In the genomic region with DNA sequence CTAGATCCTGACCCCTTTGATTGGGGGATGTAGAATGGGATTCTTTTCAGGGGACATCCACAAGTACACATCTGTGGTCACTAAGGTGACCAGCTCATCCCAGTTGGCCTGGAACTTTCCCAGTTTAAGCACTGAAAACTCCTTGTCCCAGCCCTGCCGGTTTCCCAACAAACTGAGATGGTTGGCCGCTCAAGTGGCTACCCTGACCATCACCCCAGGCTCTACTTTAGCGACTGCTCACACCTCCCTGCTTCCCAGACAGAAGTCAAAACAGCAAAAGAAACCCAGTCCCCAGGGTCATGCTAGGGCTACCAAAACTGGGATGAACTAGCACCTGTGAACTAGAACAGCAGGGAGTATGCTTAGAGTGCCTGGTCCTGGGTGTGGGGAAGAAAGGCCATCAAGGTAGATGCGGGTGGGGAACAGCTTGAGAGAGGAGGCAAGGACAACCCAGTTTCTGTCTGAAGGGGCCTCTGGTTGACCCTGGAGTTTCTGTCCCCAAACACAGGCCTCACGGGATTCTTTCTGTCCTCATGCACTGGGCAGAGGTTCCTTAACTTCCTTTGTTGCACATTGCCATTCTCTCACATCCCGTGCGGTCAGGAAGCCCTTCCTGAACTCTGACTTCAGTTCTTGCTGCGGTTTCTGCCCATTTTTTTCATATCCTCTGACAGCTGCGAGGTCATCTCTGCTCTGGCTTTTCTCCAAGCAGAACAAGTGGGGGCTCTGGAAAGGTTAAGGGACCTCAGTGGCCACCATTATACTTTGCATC, we compare ENCODE assay signal across 12 cellular contexts. TPM values are rescaled to one million over a fixed set of nuclear protein-coding genes. Genes with fewer than 3 reads are reported as not detected.
DNase-seq lines count a peak whose midpoint lies in the region; ATAC-seq and TF ChIP-seq lines count a peak whose summit lies in the region.
"Had no signal": no experiment of that assay in that cellular context is flagged by ENCODE, and none has a peak within 500 bp of the region (broad histone marks: within the 10 kb centered on the region; RNA-seq: fewer than 3 reads in every experiment).

No MANE protein-coding gene starts in this region.

- H3K9me3 ChIP-seq in breast epithelium (no peaks in the 10 kb centered on the region), right lobe of liver (no peaks in the 10 kb centered on the region), upper lobe of right lung (no peaks in the 10 kb centered on the region)

- no peak for TF ChIP-seq CTCF in breast epithelium (IDR thresholded peaks at IDR 0.05)
- no peak for TF ChIP-seq CTCF in MCF 10A (IDR thresholded peaks at IDR 0.05; ENCODE audit: unreplicated experiment)
- TF ChIP-seq CTCF in right lobe of liver (IDR thresholded peaks at IDR 0.05): no peak
- no peak for TF ChIP-seq CTCF in upper lobe of right lung (IDR thresholded peaks at IDR 0.05)

- no TSS peak for BruUV-seq in MCF 10A (replicated peaks; lab: Mats Ljungman, UMichigan)

- no peaks in the 10 kb centered on the region for H3K27me3 Mint-ChIP-seq in MCF 10A (ENCODE audit: insufficient read depth, unreplicated experiment)

- POLR2A ChIA-PET in MCF 10A (lab: Yijun Ruan, JAX): interaction anchor here (0.5 to 7.2 kb wide), 10 partner anchors 12 to 202 kb away, joined by 3 to 101 read pairs (median 3); a partner anchor contains a TSS

- WGBS in right lobe of liver (ENCODE audit: insufficient coverage, low coverage, low lambda C conversion rate, missing lambda C conversion rate): 64% methylated on average over 9 of the region's 9 CpGs

- no peak overlapping the region for H3K27ac Mint-ChIP-seq in MCF 10A (ENCODE audit: low read depth, unreplicated experiment)

- peaks cover 14 to 19% of the 10 kb centered on the region in 2 donors for H3K4me1 ChIP-seq in breast epithelium
- H3K4me1 ChIP-seq in right lobe of liver: peaks cover 0 to 56% (median 26%) of the 10 kb centered on the region in 4 donors
- peaks cover 81% of the 10 kb centered on the region for H3K4me1 ChIP-seq in upper lobe of right lung

- intact Hi-C loops in breast epithelium (cut with DNase I; ENCODE audit: low total_unique reads) (no loop called here), MCF 10A (cut with micrococcal nuclease) (no loop called here), right lobe of liver (cut with DNase I) (no loop called here), upper lobe of right lung (cut with DNase I) (no loop called here)

- H3K4me3 Mint-ChIP-seq in MCF 10A (ENCODE audit: unreplicated experiment): no peak overlapping the region

- H3K36me3 ChIP-seq in breast epithelium: no peaks in the 10 kb centered on the region
- H3K36me3 ChIP-seq in right lobe of liver: no peaks in the 10 kb centered on the region
- H3K36me3 ChIP-seq in upper lobe of right lung: no peaks in the 10 kb centered on the region

- TF ChIP-seq POLR2A in breast epithelium (IDR thresholded peaks at IDR 0.05) (no peak), right lobe of liver (IDR thresholded peaks at IDR 0.05) (no peak)

- no peak for DNase-seq in breast epithelium (ENCODE audit: low spot score in 2 of 2)
- no peak for DNase-seq in MCF 10A (ENCODE audit: unreplicated experiment)
- peak; percentile 46 to 48 for DNase-seq in activated T-cell treated with anti-CD3 and anti-CD28 coated beads, Interleukin-2, amount 50 U/mL, for 48 hours
- DNase-seq in right lobe of liver: peak in 1 of 3 donors; percentile 56
- DNase-seq in upper lobe of right lung: no peak
- no peak for DNase-seq in DMS79 treated with DMSO at 0.1 percent for 48 hours (lab: John Stamatoyannopoulos, UW)
- DNase-seq in NCI-H2196 (lab: John Stamatoyannopoulos, UW; ENCODE audit: unreplicated experiment): no peak
- DNase-seq: BE2C; NCI-H526 treated with DMSO at 0.1 percent for 48 hours; stimulated activated naive CD4-positive, alpha-beta T cell treated with Interleukin-2 at 50 U/mL for 16 hours had no signal

- CTCF ChIA-PET in MCF 10A (lab: Yijun Ruan, JAX): interaction anchor here (0.9 to 10.0 kb wide), 5 partner anchors 15 to 121 kb away, joined by 4 to 145 read pairs (median 92); a partner anchor contains a TSS

- peaks cover 19% of the 10 kb centered on the region for H3K36me3 Mint-ChIP-seq in MCF 10A (ENCODE audit: insufficient read depth, unreplicated experiment)

- H3K27ac ChIP-seq in breast epithelium (peak overlapping the region; percentile 30 to 91), right lobe of liver (peak overlapping the region; percentile 16 to 93 (median 80)), upper lobe of right lung (peak overlapping the region; percentile 90)

- H3K4me1 Mint-ChIP-seq in MCF 10A (ENCODE audit: insufficient read depth, unreplicated experiment): peaks cover 43% of the 10 kb centered on the region

- H3K4me3 ChIP-seq in breast epithelium (no peak overlapping the region), right lobe of liver (no peak overlapping the region), upper lobe of right lung (no peak overlapping the region)

- no peaks in the 10 kb centered on the region for H3K27me3 ChIP-seq in breast epithelium
- H3K27me3 ChIP-seq in right lobe of liver: no peaks in the 10 kb centered on the region
- peaks cover 9% of the 10 kb centered on the region for H3K27me3 ChIP-seq in upper lobe of right lung

- ATAC-seq in right lobe of liver (peak in 1 of 4 donors; percentile 2), upper lobe of right lung (peak; percentile 8), GM18519 (IDR thresholded peaks at IDR 0.05; ENCODE audit: low FRiP score, unreplicated experiment) (no peak)

- no peaks in the 10 kb centered on the region for H3K9me3 Mint-ChIP-seq in MCF 10A (ENCODE audit: unreplicated experiment)

RNA-seq across cellular contexts. Expression of a gene that starts 1.6 kb away (rescaled TPM):
- total RNA-seq in breast epithelium: 10 to 100 TPM in 2 of 3 donors, 1 to 10 TPM in 1; 5.7 to 18.4 (median 12.8) TPM
- total RNA-seq in MCF 10A (2022): 15.8 and 19.9 TPM in 2 replicates
- total RNA-seq in right lobe of liver: 1 to 10 TPM; 2.7 to 5.5 (median 3.9) TPM
- total RNA-seq in upper lobe of right lung: 9.8 TPM

RNA-seq across cellular contexts. Expression of a gene that starts 3.0 kb away (rescaled TPM):
- 10 to 100 TPM in 1 of 3 donors, 1 to 10 TPM in 2; 8.5 to 11.1 (median 9.4) TPM for total RNA-seq in breast epithelium
- 21.7 and 23.8 TPM in 2 replicates for total RNA-seq in MCF 10A (2022)
- 1 to 10 TPM; 1.8 to 5.8 (median 3.5) TPM for total RNA-seq in right lobe of liver
- total RNA-seq in upper lobe of right lung: 6.4 TPM

RNA-seq across cellular contexts. Expression of a gene that starts 5.1 kb away (rescaled TPM):
- total RNA-seq in breast epithelium (10 to 100 TPM in 2 of 3 donors, 1 to 10 TPM in 1; 8.0 to 14.4 (median 10.4) TPM), MCF 10A (2022) (0.52 and 1.3 TPM in 2 replicates), right lobe of liver (100 to 1,000 TPM; 118 to 219 (median 196) TPM), upper lobe of right lung (18.8 TPM)
- total RNA-seq: H1 had no signal

RNA-seq across cellular contexts. Expression of a gene that starts 13.3 kb away (rescaled TPM):
- total RNA-seq in breast epithelium (10 to 100 TPM; 18.4 to 21.0 (median 19.0) TPM), MCF 10A (2022) (29.8 and 31.9 TPM in 2 replicates), right lobe of liver (10 to 100 TPM in 4 of 6 experiments, 1 to 10 TPM in 2; 8.2 to 15.3 (median 11.4) TPM), upper lobe of right lung (21.4 TPM)

RNA-seq across cellular contexts. Expression of a gene that starts 13.3 kb away (rescaled TPM):
- total RNA-seq in breast epithelium (10 to 100 TPM; 21.9 to 45.7 (median 32.1) TPM), MCF 10A (2022) (29.2 and 29.7 TPM in 2 replicates), right lobe of liver (10 to 100 TPM; 49.1 to 89.3 (median 60.1) TPM), upper lobe of right lung (28.0 TPM)

Comparison
In these comparisons a context has a peak if more than half of its experiments do, and no peak if none do; other contexts are left out.
1. DNase-seq: peak in activated T-cell treated with anti-CD3 and anti-CD28 coated beads, Interleukin-2, amount 50 U/mL, for 48 hours (2 of 2); none in breast epithelium (0 of 2), MCF 10A (single experiment), upper lobe of right lung (single experiment), DMS79 treated with DMSO at 0.1 percent for 48 hours (single experiment) and NCI-H2196 (single experiment).
2. Peak in every context shown above with its lines, with median percentiles within 50 percentile points of each other: H3K27ac ChIP-seq.